ENCODE assay signal across 14 cellular contexts in genomic region chr2:233105156-233105895, GRCh38. TPM values are rescaled to one million over a fixed set of nuclear protein-coding genes. Genes with fewer than 3 reads are reported as not detected.
"Had no signal": no experiment of that assay in that cellular context is flagged by ENCODE, and none has a peak within 500 bp of the region (broad histone marks: within the 10 kb centered on the region; RNA-seq: fewer than 3 reads in every experiment).

No MANE protein-coding gene starts in this region.

- H3K27ac ChIP-seq: cardiac muscle cell, esophagus muscularis mucosa, right lobe of liver, thoracic aorta had no signal

- H3K4me2 ChIP-seq: smooth muscle cell had no signal

- H3K4me3 ChIP-seq: cardiac muscle cell, esophagus muscularis mucosa, right lobe of liver, smooth muscle cell, thoracic aorta had no signal

- H3K4me1 ChIP-seq: esophagus muscularis mucosa, right lobe of liver had no signal

- H3K36me3 ChIP-seq: cardiac muscle cell, esophagus muscularis mucosa, right lobe of liver, thoracic aorta had no signal

- ATAC-seq: left ventricle myocardium superior, right lobe of liver had no signal

- H3K4me3 Mint-ChIP-seq: activated naive CD4-positive, alpha-beta T cell treated with anti-CD3 and anti-CD28 coated beads for 36 hours had no signal

- H3K27me3 ChIP-seq: cardiac muscle cell, right lobe of liver had no signal

- H3K9me3 Mint-ChIP-seq: activated T-helper 2 cell treated with anti-CD3 and anti-CD28 coated beads, Interferon-gamma antibody, Interleukin-2, Interleukin-4, amounts not matched to agents 10 μg/mL and 5 μg/mL and 100 μg/mL, durations not matched to agents 14 hours and 24 hours and 36 hours had no signal

- FAIRE-seq: colon had no signal

- H3K9me3 ChIP-seq: esophagus muscularis mucosa, right lobe of liver, thoracic aorta had no signal

- DNase-seq: activated CD4-positive, CD25-positive, alpha-beta regulatory T cell; activated naive CD4-positive, alpha-beta T cell treated with anti-CD3 and anti-CD28 coated beads for 36 hours; hippocampal formation; left ventricle myocardium superior; mesendoderm; right lobe of liver; T-helper 2 cell had no signal

- H3K27ac Mint-ChIP-seq: activated naive CD4-positive, alpha-beta T cell treated with anti-CD3 and anti-CD28 coated beads for 36 hours; activated T-helper 2 cell treated with anti-CD3 and anti-CD28 coated beads, Interferon-gamma antibody, Interleukin-2, Interleukin-4, amounts not matched to agents 10 μg/mL and 5 μg/mL and 100 μg/mL, durations not matched to agents 14 hours and 24 hours and 36 hours had no signal

RNA-seq across cellular contexts. Expression of gene INPP5D, which starts 45.2 kb away (rescaled TPM):
- polyA plus RNA-seq: neural cell had no signal
